9 cellular contexts compared by ENCODE assay signal in genomic region chr12:13102481-13103195, GRCh38. TPM values are rescaled to one million over a fixed set of nuclear protein-coding genes. Genes with fewer than 3 reads are reported as not detected.
DNase-seq lines count a peak whose midpoint lies in the region; ATAC-seq and TF ChIP-seq lines count a peak whose summit lies in the region.
"Had no signal": no experiment of that assay in that cellular context is flagged by ENCODE, and none has a peak within 500 bp of the region (broad histone marks: within the 10 kb centered on the region; RNA-seq: fewer than 3 reads in every experiment).

No MANE protein-coding gene starts in this region.

- H3K9me3 Mint-ChIP-seq in MCF 10A (ENCODE audit: unreplicated experiment) = no peaks in the 10 kb centered on the region

- no peaks in the 10 kb centered on the region for H3K27me3 Mint-ChIP-seq in MCF 10A (ENCODE audit: insufficient read depth, unreplicated experiment)

- peaks cover 53% of the 10 kb centered on the region for H3K4me1 Mint-ChIP-seq in MCF 10A (ENCODE audit: insufficient read depth, unreplicated experiment)

- 66 to 71% methylated on average over 7 of the region's 7 CpGs for WGBS in heart right ventricle, 2 donors
- WGBS in urinary bladder = 58% methylated on average over 7 of the region's 7 CpGs

- TF ChIP-seq CTCF in heart right ventricle (IDR thresholded peaks at IDR 0.05) (no peak), MCF 10A (IDR thresholded peaks at IDR 0.05; ENCODE audit: unreplicated experiment) (no peak)

- H3K9me3 ChIP-seq in heart right ventricle = no peaks in the 10 kb centered on the region
- no peaks in the 10 kb centered on the region for H3K9me3 ChIP-seq in mucosa of rectum (ENCODE audit: control insufficient read depth in 2 of 2, low read length in 2 of 2)

- H3K27ac ChIP-seq in heart right ventricle (peak overlapping the region; percentile 86 to 98 (median 96)), mucosa of rectum (ENCODE audit: low read depth in 2 of 2, low read length in 2 of 2) (peak overlapping the region; percentile 78 to 85), urinary bladder (ENCODE audit: low read depth) (peak overlapping the region; percentile 3)

- H3K27me3 ChIP-seq in heart right ventricle = no peaks in the 10 kb centered on the region
- H3K27me3 ChIP-seq in mucosa of rectum (ENCODE audit: control insufficient read depth in 2 of 2, insufficient read depth in 2 of 2, low read length in 2 of 2) = no peaks in the 10 kb centered on the region

- peak overlapping the region; percentile 99 for H3K27ac Mint-ChIP-seq in MCF 10A (ENCODE audit: low read depth, unreplicated experiment)

- H3K4me3 ChIP-seq in heart right ventricle (no peak overlapping the region), mucosa of rectum (ENCODE audit: low read length in 2 of 2) (no peak overlapping the region), urinary bladder (ENCODE audit: low read depth, low read length) (no peak overlapping the region)

- no TSS peak for BruUV-seq in MCF 10A (replicated peaks; lab: Mats Ljungman, UMichigan)

- H3K36me3 ChIP-seq in heart right ventricle = no peaks in the 10 kb centered on the region
- no peaks in the 10 kb centered on the region for H3K36me3 ChIP-seq in mucosa of rectum (ENCODE audit: control insufficient read depth in 2 of 2, insufficient read depth in 2 of 2, low read length in 2 of 2)
- H3K36me3 ChIP-seq in urinary bladder (ENCODE audit: insufficient read depth) = no peaks in the 10 kb centered on the region

- intact Hi-C loops in heart right ventricle (cut with DNase I) = loop anchor here in 5 of 10 donors (5.0 kb wide), 4 partner anchors 45 to 100 kb away; partner anchors contain the start of genes HEBP1 (in 2 of the 5) and EMP1 (in 1 of the 5)
- intact Hi-C loops in cardiac septum (cut with DNase I) = loop anchor here (5.0 kb wide), 2 partner anchors 45 to 100 kb away; partner anchors contain the start of gene HEBP1
- intact Hi-C loops in MCF 10A (cut with micrococcal nuclease) = loop anchor here (5.0 kb wide), 1 partner anchor 200 kb away; no protein-coding TSS in a partner anchor
- intact Hi-C loops in posterior vena cava (cut with DNase I) = no loop called here

- peak overlapping the region; percentile 63 for H3K4me3 Mint-ChIP-seq in MCF 10A (ENCODE audit: unreplicated experiment)

- DNase-seq in heart right ventricle = no peak
- DNase-seq in cardiac septum (ENCODE audit: low spot score) = no peak
- DNase-seq in MCF 10A (ENCODE audit: unreplicated experiment) = peak; percentile 14
- DNase-seq in posterior vena cava (ENCODE audit: low spot score) = no peak
- DNase-seq: kidney glomerular epithelial cell had no signal

- CTCF ChIA-PET in MCF 10A (lab: Yijun Ruan, JAX) = interaction anchor here (0.6 to 6.0 kb wide), 16 partner anchors 22 to 161 kb away, joined by 3 to 154 read pairs (median 4); no protein-coding TSS in a partner anchor

- POLR2A ChIA-PET in MCF 10A (lab: Yijun Ruan, JAX) = interaction anchor here (0.6 to 7.7 kb wide), 24 partner anchors 8 to 1284 kb away, joined by 3 to 255 read pairs (median 4); partner anchors contain the start of genes EMP1 and GPRC5A

- H3K4me1 ChIP-seq in heart right ventricle (peaks cover 10 to 57% (median 38%) of the 10 kb centered on the region in 9 donors), mucosa of rectum (ENCODE audit: control insufficient read depth in 2 of 2, insufficient read depth in 2 of 2, low read length in 2 of 2) (peaks cover 22 to 42% of the 10 kb centered on the region in 2 donors), urinary bladder (ENCODE audit: insufficient read depth) (no peaks in the 10 kb centered on the region)

- ATAC-seq in heart right ventricle = no peak
- no peak for ATAC-seq in GM18868 (IDR thresholded peaks at IDR 0.05; ENCODE audit: unreplicated experiment)
- no peak for ATAC-seq in GM18907 (IDR thresholded peaks at IDR 0.05; ENCODE audit: unreplicated experiment)

- H3K36me3 Mint-ChIP-seq in MCF 10A (ENCODE audit: insufficient read depth, unreplicated experiment) = peaks cover 4% of the 10 kb centered on the region

- H3K9ac ChIP-seq in mucosa of rectum (ENCODE audit: low read depth in 1 of 2, low read length in 2 of 2) = peak overlapping the region in 1 of 2 donors; percentile 70

RNA-seq across cellular contexts. Expression of gene GSG1, which starts 0.8 kb away (rescaled TPM):
- total RNA-seq in heart right ventricle (not detected), cardiac septum (not detected), MCF 10A (2022) (not detected in 2 replicates), urinary bladder (1.1 TPM), posterior vena cava (not detected)
- polyA plus RNA-seq in heart right ventricle (not detected), urinary bladder (not detected)

RNA-seq across cellular contexts. Expression of gene FAM234B, which starts 58.5 kb away (rescaled TPM):
- total RNA-seq in heart right ventricle (1 to 10 TPM; 1.4 to 3.6 (median 2.5) TPM), cardiac septum (1.6 TPM), MCF 10A (2022) (5.4 and 5.7 TPM in 2 replicates), urinary bladder (7.1 TPM), posterior vena cava (1 to 10 TPM; 4.5 to 4.9 TPM)
- polyA plus RNA-seq in heart right ventricle (1 to 10 TPM in 1 of 2 donors, under 1 TPM in 1; 0.59 to 1.1 TPM), urinary bladder (3.1 TPM)

Comparison
In these comparisons a context has a peak if more than half of its experiments do, and no peak if none do; other contexts are left out.
1. H3K27ac ChIP-seq: peak in every context shown above with its lines; median percentile 96 in heart right ventricle; 82 in mucosa of rectum; 3 in urinary bladder.
2. intact Hi-C loops: an anchor here in cardiac septum (5.0 kb wide) and MCF 10A (5.0 kb wide); none called in posterior vena cava.